ENCODE assay signal across 8 cellular contexts in the genomic region with DNA sequence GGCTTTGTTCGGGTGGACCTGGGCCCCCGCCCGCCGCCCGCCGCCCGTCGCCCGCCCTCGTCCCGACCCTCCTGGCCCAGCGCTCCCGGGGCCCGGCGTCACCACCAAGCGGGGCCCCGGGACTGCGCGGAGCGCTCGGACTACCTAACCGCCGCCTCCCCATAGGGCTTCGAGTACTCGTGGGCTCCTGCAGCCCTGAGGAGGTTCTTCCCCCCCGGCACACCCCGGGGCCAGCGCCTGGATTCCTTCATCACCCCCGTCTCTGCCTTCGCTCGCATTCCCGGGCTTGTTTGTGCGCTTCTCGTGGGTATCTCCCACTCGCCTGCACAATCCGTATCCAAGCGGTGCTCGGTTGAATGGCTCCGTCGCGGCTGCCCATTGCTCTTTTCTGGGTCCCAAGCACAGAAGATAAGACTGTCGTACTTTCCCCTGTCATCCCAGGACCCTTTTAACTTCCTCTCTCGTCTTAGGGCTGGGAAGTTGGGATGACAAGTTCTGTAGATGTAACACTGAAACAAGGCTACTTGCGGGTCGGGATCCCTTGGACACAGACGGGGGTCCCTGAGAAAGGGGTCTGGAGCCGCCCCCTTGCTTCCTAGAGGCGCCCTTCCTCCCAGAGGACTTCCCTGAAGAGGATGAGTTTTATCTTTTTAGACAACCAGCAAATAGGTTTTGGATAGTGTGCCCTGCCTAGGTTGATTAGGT. TPM values are rescaled to one million over a fixed set of nuclear protein-coding genes. Genes with fewer than 3 reads are reported as not detected.
DNase-seq lines count a peak whose midpoint lies in the region; ATAC-seq, FAIRE-seq and TF ChIP-seq lines count a peak whose summit lies in the region.

No MANE protein-coding gene starts in this region.

- DNase-seq in C1 segment of cervical spinal cord (lab: John Stamatoyannopoulos, UW) (peak in 10 of 14 donors; percentile 26 to 73 (median 62)), Panc1 (ENCODE audit: low read depth, low spot score) (no peak), bronchial epithelial cell (ENCODE audit: low read depth) (peak; percentile 19), kidney epithelial cell (ENCODE audit: low read depth) (no peak), SKM-1 treated with dmso at 0.1 percent for 144 hours (lab: John Stamatoyannopoulos, UW; ENCODE audit: unreplicated experiment) (no peak)
- DNase-seq in stimulated activated CD8-positive, alpha-beta memory T cell treated with anti-CD3 and anti-CD28 coated beads, Interleukin-4, amount 100 ng/mL, for 48 hours = peak; percentile 50

- no peak for TF ChIP-seq CTCF in Panc1 (IDR thresholded peaks at IDR 0.05)
- no peak for TF ChIP-seq CTCF in bronchial epithelial cell (IDR thresholded peaks at IDR 0.05; ENCODE audit: insufficient read depth, low read length, severe bottlenecking)
- no peak for TF ChIP-seq CTCF in kidney epithelial cell (IDR thresholded peaks at IDR 0.05; ENCODE audit: insufficient read depth, low read length, poor library complexity, severe bottlenecking)

- H3K36me3 ChIP-seq in Panc1 (ENCODE audit: control insufficient read depth, insufficient read depth, low read length) = no peaks in the 10 kb centered on the region; the same call in none of the 2 replicates
- no peaks in the 10 kb centered on the region for H3K36me3 ChIP-seq in bronchial epithelial cell (ENCODE audit: control insufficient read depth, insufficient read depth, low read length)
- no peaks in the 10 kb centered on the region for H3K36me3 ChIP-seq in kidney epithelial cell (ENCODE audit: control insufficient read depth, insufficient read depth, low read length)

- POLR2A ChIA-PET in Panc1 (lab: Charles Lee) = no interaction called here

- CTCF ChIA-PET in Panc1 (lab: Charles Lee) = interaction anchor here (0.6 kb wide), 2 partner anchors 13 to 107 kb away, joined by 6 to 10 read pairs; no protein-coding TSS in a partner anchor

- H3K4me1 ChIP-seq in Panc1 (ENCODE audit: control insufficient read depth, insufficient read depth, low read length) = no peaks in the 10 kb centered on the region

- in situ Hi-C loops in Panc1 (cut with HindIII; ENCODE audit: low pct_unique_long_range_greater_than_20kb, low sequenced_read_pairs) = no loop called here

- peak overlapping the region; percentile 70 to 85 for H3K4me3 ChIP-seq in Panc1 (ENCODE audit: low read depth in 2 of 2, low read length in 2 of 2)
- H3K4me3 ChIP-seq in bronchial epithelial cell (ENCODE audit: low read depth, low read length) = peak overlapping the region; percentile 87
- peak overlapping the region; percentile 75 for H3K4me3 ChIP-seq in kidney epithelial cell (ENCODE audit: low read depth, low read length)

- ATAC-seq in GM18868 (IDR thresholded peaks at IDR 0.05; ENCODE audit: unreplicated experiment) (peak; percentile 37), HG03064 (IDR thresholded peaks at IDR 0.05; ENCODE audit: low read depth, unreplicated experiment) (peak; percentile 45), Panc1 (peak; percentile 74)

- H3K27ac ChIP-seq in Panc1 (ENCODE audit: low read length) = peak overlapping the region; percentile 81

- H3K27me3 ChIP-seq in Panc1 (ENCODE audit: control insufficient read depth, insufficient read depth, low read length) (no peaks in the 10 kb centered on the region), bronchial epithelial cell (ENCODE audit: control insufficient read depth, insufficient read depth, low read length) (no peaks in the 10 kb centered on the region), kidney epithelial cell (ENCODE audit: control insufficient read depth, insufficient read depth, low read length) (no peaks in the 10 kb centered on the region)

- no peaks in the 10 kb centered on the region for H3K9me3 ChIP-seq in Panc1 (ENCODE audit: control insufficient read depth, insufficient read depth, low read depth, low read length)

- intact Hi-C loops in Panc1 (cut with micrococcal nuclease; ENCODE audit: unreplicated experiment) = no loop called here

- no TSS peak for BruUV-seq in Panc1 (replicated peaks; lab: Mats Ljungman, UMichigan)

- no peak for FAIRE-seq in bronchial epithelial cell (lab: Jason Lieb, UNC)

RNA-seq across cellular contexts. Expression of a gene that starts 0.6 kb away (rescaled TPM):
- total RNA-seq in Panc1 (2021; ENCODE audit: unreplicated experiment) (20.1 TPM), bronchial epithelial cell (8.1 and 8.4 TPM in 2 replicates), kidney epithelial cell (19.4 and 20.3 TPM in 2 replicates)
- 4.9 TPM for polyA plus RNA-seq in Panc1 (2012; ENCODE audit: insufficient read length)

Comparison
In these comparisons a context has a peak if more than half of its experiments do, and no peak if none do; other contexts are left out.
1. DNase-seq: peak in C1 segment of cervical spinal cord (10 of 14), bronchial epithelial cell (single experiment) and stimulated activated CD8-positive, alpha-beta memory T cell treated with anti-CD3 and anti-CD28 coated beads, Interleukin-4, amount 100 ng/mL, for 48 hours (single experiment); none in Panc1 (single experiment), kidney epithelial cell (single experiment) and SKM-1 treated with dmso at 0.1 percent for 144 hours (single experiment).
2. Peak in every context shown above with its lines, with median percentiles within 50 percentile points of each other: ATAC-seq and H3K4me3 ChIP-seq.